Comparison of ENCODE assay signal across 8 cellular contexts in the genomic region with DNA sequence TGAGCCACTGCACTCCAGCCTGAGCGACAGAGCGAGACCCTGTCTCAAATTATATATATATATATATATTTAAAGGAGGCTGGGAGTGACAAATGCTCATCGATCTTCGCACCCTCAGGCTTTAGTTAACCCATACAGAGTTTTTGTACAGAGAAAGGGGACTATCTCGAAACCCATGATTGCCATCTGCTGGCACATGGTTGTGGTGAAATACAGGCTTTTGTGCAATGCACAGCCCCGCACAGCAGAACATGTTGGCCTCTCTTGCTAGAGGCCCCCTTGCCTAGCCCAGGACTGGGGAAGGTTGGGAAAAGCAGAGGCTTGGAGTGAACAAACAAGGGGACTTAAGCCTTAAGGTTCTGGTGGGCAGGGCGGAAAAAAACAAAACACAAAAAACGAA. TPM values are rescaled to one million over a fixed set of nuclear protein-coding genes. Genes with fewer than 3 reads are reported as not detected.
DNase-seq lines count a peak whose midpoint lies in the region; ATAC-seq and TF ChIP-seq lines count a peak whose summit lies in the region.

No MANE protein-coding gene starts in this region.

- no peak overlapping the region for H3K4me3 Mint-ChIP-seq in dendritic cell treated with granulocyte-macrophage colony-stimulating factor and Interleukin-4, amounts not matched to agents 40 ng/mL and 50 ng/mL, for 4 days
- H3K4me3 Mint-ChIP-seq in T-helper 2 cell treated with Interferon-gamma antibody and Interleukin-4, amounts not matched to agents 5 μg/mL and 100 μg/mL, for 36 hours, result no peak overlapping the region

- no peaks in the 10 kb centered on the region for H3K4me1 ChIP-seq in colonic mucosa

- no peaks in the 10 kb centered on the region for H3K27me3 Mint-ChIP-seq in dendritic cell treated with granulocyte-macrophage colony-stimulating factor and Interleukin-4, amounts not matched to agents 40 ng/mL and 50 ng/mL, for 4 days
- no peaks in the 10 kb centered on the region for H3K27me3 Mint-ChIP-seq in T-helper 2 cell treated with Interferon-gamma antibody and Interleukin-4, amounts not matched to agents 5 μg/mL and 100 μg/mL, for 36 hours (ENCODE audit: low read depth)

- no peaks in the 10 kb centered on the region for H3K27me3 ChIP-seq in colonic mucosa

- no peaks in the 10 kb centered on the region for H3K9me3 Mint-ChIP-seq in dendritic cell treated with granulocyte-macrophage colony-stimulating factor and Interleukin-4, amounts not matched to agents 40 ng/mL and 50 ng/mL, for 4 days
- no peaks in the 10 kb centered on the region for H3K9me3 Mint-ChIP-seq in T-helper 2 cell treated with Interferon-gamma antibody and Interleukin-4, amounts not matched to agents 5 μg/mL and 100 μg/mL, for 36 hours

- H3K27ac ChIP-seq in colonic mucosa, result no peak overlapping the region

- no peaks in the 10 kb centered on the region for H3K36me3 ChIP-seq in colonic mucosa

- H3K4me3 ChIP-seq in GM12865 (ENCODE audit: low read depth, low read length) (no peak overlapping the region), colonic mucosa (no peak overlapping the region)

- intact Hi-C loops in dendritic cell treated with granulocyte-macrophage colony-stimulating factor and Interleukin-4, amounts not matched to agents 40 ng/mL and 50 ng/mL, for 4 days (cut with micrococcal nuclease), result no loop called here
- intact Hi-C loops in colonic mucosa (cut with DNase I), result no loop called here

- peak overlapping the region; percentile 42 for H3K27ac Mint-ChIP-seq in dendritic cell treated with granulocyte-macrophage colony-stimulating factor and Interleukin-4, amounts not matched to agents 40 ng/mL and 50 ng/mL, for 4 days
- H3K27ac Mint-ChIP-seq in T-helper 2 cell treated with Interferon-gamma antibody and Interleukin-4, amounts not matched to agents 5 μg/mL and 100 μg/mL, for 36 hours, result no peak overlapping the region

- ATAC-seq in HG03442 (IDR thresholded peaks at IDR 0.05; ENCODE audit: unreplicated experiment), result no peak

- H3K36me3 Mint-ChIP-seq in dendritic cell treated with granulocyte-macrophage colony-stimulating factor and Interleukin-4, amounts not matched to agents 40 ng/mL and 50 ng/mL, for 4 days (ENCODE audit: low read depth), result peaks cover 69% of the 10 kb centered on the region
- H3K36me3 Mint-ChIP-seq in T-helper 2 cell treated with Interferon-gamma antibody and Interleukin-4, amounts not matched to agents 5 μg/mL and 100 μg/mL, for 36 hours (ENCODE audit: low read depth), result no peaks in the 10 kb centered on the region

- H3K4me1 Mint-ChIP-seq in dendritic cell treated with granulocyte-macrophage colony-stimulating factor and Interleukin-4, amounts not matched to agents 40 ng/mL and 50 ng/mL, for 4 days (ENCODE audit: low read depth), result peaks cover 4% of the 10 kb centered on the region
- H3K4me1 Mint-ChIP-seq in T-helper 2 cell treated with Interferon-gamma antibody and Interleukin-4, amounts not matched to agents 5 μg/mL and 100 μg/mL, for 36 hours (ENCODE audit: low read depth), result no peaks in the 10 kb centered on the region

- no peak overlapping the region for H3K9ac ChIP-seq in colonic mucosa (ENCODE audit: low read depth in 2 of 2, low read length in 2 of 2)

- DNase-seq in AG08396 (ENCODE audit: low spot score) (peak; percentile 56), GM12865 (ENCODE audit: low read depth) (peak; percentile 51), NCI-H526 treated with DMSO at 0.1 percent for 48 hours (lab: John Stamatoyannopoulos, UW) (peak; percentile 26), colonic mucosa (no peak)
- no peak for DNase-seq in effector CD4-positive, alpha-beta T cell
- DNase-seq in T-helper 2 cell treated with Interferon-gamma antibody and Interleukin-4, amounts not matched to agents 5 μg/mL and 100 μg/mL, for 36 hours (ENCODE audit: low spot score), result no peak

- no peaks in the 10 kb centered on the region for H3K9me3 ChIP-seq in colonic mucosa

- peak; percentile 23 for TF ChIP-seq CTCF in GM12865 (IDR thresholded peaks at IDR 0.05; ENCODE audit: insufficient read depth, low read depth, low read length, missing control alignments)
- TF ChIP-seq CTCF in colonic mucosa (IDR thresholded peaks at IDR 0.05), result no peak

RNA-seq across cellular contexts. Expression of gene MYBPC3, which starts 3.6 kb away (rescaled TPM):
- total RNA-seq in colonic mucosa, result under 1 TPM in 1 of 2 donors, not detected in 1; 0.42 TPM

RNA-seq across cellular contexts. Expression of gene SPI1, which starts 29.5 kb away (rescaled TPM):
- 10 to 100 TPM in 1 of 2 donors, 1 to 10 TPM in 1; 4.7 to 11.9 TPM for total RNA-seq in colonic mucosa

RNA-seq across cellular contexts. Expression of gene SLC39A13, which starts 59.5 kb away (rescaled TPM):
- total RNA-seq in colonic mucosa, result 10 to 100 TPM; 14.3 to 18.6 TPM

Comparison
In these comparisons a context has a peak if more than half of its experiments do, and no peak if none do; other contexts are left out.
1. DNase-seq: peak in AG08396 (single experiment), GM12865 (single experiment) and NCI-H526 treated with DMSO at 0.1 percent for 48 hours (single experiment); none in effector CD4-positive, alpha-beta T cell (single experiment), T-helper 2 cell treated with Interferon-gamma antibody and Interleukin-4, amounts not matched to agents 5 μg/mL and 100 μg/mL, for 36 hours (single experiment) and colonic mucosa (single experiment).